23 cellular contexts compared by ENCODE assay signal in the genomic region with DNA sequence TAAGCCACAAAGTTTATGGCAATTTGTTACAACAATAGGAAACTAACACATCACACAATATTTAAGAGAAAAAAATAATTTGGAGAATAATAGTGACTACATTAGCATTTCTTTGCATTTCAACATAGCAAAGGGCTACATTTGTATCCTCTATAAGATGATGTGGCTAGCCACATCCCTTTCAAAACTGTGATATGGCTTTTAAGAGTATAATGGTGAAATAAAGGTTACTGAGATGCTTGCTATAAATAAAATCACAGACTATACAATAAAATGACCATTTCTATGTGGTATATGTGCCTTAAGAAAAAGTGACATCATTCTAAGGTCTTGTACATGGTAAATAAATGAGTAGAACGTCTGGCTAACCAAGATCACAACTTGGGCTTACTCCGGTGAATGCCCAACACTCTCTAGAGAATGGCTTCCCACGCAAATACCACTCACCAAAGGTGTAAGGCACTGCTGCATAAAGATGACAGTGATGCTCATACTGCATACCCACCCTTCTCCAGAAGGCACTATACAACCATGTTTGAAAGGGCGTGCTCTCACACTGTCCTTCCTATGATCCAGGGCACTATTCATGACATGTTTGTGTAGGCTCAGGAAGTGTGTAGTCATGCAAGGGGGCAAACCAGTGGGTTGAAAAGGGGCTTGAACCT.
DNase-seq lines count a peak whose midpoint lies in the region; ATAC-seq and TF ChIP-seq lines count a peak whose summit lies in the region.
"Had no signal": no experiment of that assay in that cellular context is flagged by ENCODE, and none has a peak within 500 bp of the region (broad histone marks: within the 10 kb centered on the region; RNA-seq: fewer than 3 reads in every experiment).

No MANE protein-coding gene starts in this region.

- peaks cover 60% of the 10 kb centered on the region for H3K36me3 Mint-ChIP-seq in activated naive CD8-positive, alpha-beta T cell treated with anti-CD3 and anti-CD28 coated beads, Interleukin-2, amount 10 ng/mL, durations not matched to agents 7 days and 5 days
- H3K36me3 Mint-ChIP-seq in activated naive CD8-positive, alpha-beta T cell treated with anti-CD3 and anti-CD28 coated beads for 36 hours, result peaks cover 15% of the 10 kb centered on the region
- H3K36me3 Mint-ChIP-seq in activated T-helper 1 cell treated with anti-CD3 and anti-CD28 coated beads, Interleukin-12 subunit alpha, Interleukin-12 subunit beta, Interleukin-2, Interleukin-4 antibody, amounts not matched to agents 30 ng/mL and 10 ng/mL and 1 ng/mL, durations not matched to agents 14 hours and 24 hours and 36 hours (ENCODE audit: low read depth), result peaks cover 14% of the 10 kb centered on the region
- peaks cover 0 to 43% (median 0%) of the 10 kb centered on the region in 5 donors for H3K36me3 Mint-ChIP-seq in naive thymus-derived CD4-positive, alpha-beta T cell

- WGBS in prostate gland, result 95% methylated on average over 4 of the region's 4 CpGs

- H3K27me3 ChIP-seq in naive thymus-derived CD4-positive, alpha-beta T cell (ENCODE audit: control insufficient read depth in 2 of 2, insufficient read depth in 2 of 2, low read length in 2 of 2), result no peaks in the 10 kb centered on the region
- peaks cover 0 to 8% of the 10 kb centered on the region in 2 donors for H3K27me3 ChIP-seq in left lung
- H3K27me3 ChIP-seq in prostate gland (replicated peaks; ENCODE audit: insufficient read depth), result no peaks in the 10 kb centered on the region

- CTCF ChIA-PET in naive thymus-derived CD4-positive, alpha-beta T cell (lab: Charles Lee), result interaction anchor here (2.5 kb wide), 1 partner anchor 14 kb away, joined by 12 read pairs; no protein-coding TSS in a partner anchor

- no peaks in the 10 kb centered on the region for H3K27me3 Mint-ChIP-seq in activated naive CD8-positive, alpha-beta T cell treated with anti-CD3 and anti-CD28 coated beads, Interleukin-2, amount 10 ng/mL, durations not matched to agents 7 days and 5 days
- H3K27me3 Mint-ChIP-seq in activated naive CD8-positive, alpha-beta T cell treated with anti-CD3 and anti-CD28 coated beads for 36 hours, result peaks cover 4% of the 10 kb centered on the region
- H3K27me3 Mint-ChIP-seq in activated T-helper 1 cell treated with anti-CD3 and anti-CD28 coated beads, Interleukin-12 subunit alpha, Interleukin-12 subunit beta, Interleukin-2, Interleukin-4 antibody, amounts not matched to agents 30 ng/mL and 10 ng/mL and 1 ng/mL, durations not matched to agents 14 hours and 24 hours and 36 hours (ENCODE audit: insufficient read depth), result peaks cover 4% of the 10 kb centered on the region
- H3K27me3 Mint-ChIP-seq in naive thymus-derived CD4-positive, alpha-beta T cell, result no peaks in the 10 kb centered on the region

- H3K4me3 ChIP-seq in naive thymus-derived CD4-positive, alpha-beta T cell (ENCODE audit: low read length), result no peak overlapping the region
- no peak overlapping the region for H3K4me3 ChIP-seq in left lung
- H3K4me3 ChIP-seq in prostate gland, result no peak overlapping the region
- H3K4me3 ChIP-seq: A549 had no signal

- H3K9me3 ChIP-seq in naive thymus-derived CD4-positive, alpha-beta T cell (ENCODE audit: control insufficient read depth in 2 of 3, low read length in 3 of 3), result no peaks in the 10 kb centered on the region
- H3K9me3 ChIP-seq in left lung (no peaks in the 10 kb centered on the region), prostate gland (no peaks in the 10 kb centered on the region)
- H3K9me3 ChIP-seq: A549, BE2C had no signal

- intact Hi-C loops in activated T-helper 1 cell treated with anti-CD3 and anti-CD28 coated beads, Interleukin-12 subunit alpha, Interleukin-12 subunit beta, Interleukin-2, Interleukin-4 antibody, amounts not matched to agents 30 ng/mL and 10 ng/mL and 1 ng/mL, durations not matched to agents 14 hours and 24 hours and 36 hours (cut with micrococcal nuclease), result no loop called here
- intact Hi-C loops in naive thymus-derived CD4-positive, alpha-beta T cell (cut with micrococcal nuclease), result loop anchor here in 1 of 2 donors (2.0 kb wide), 1 partner anchor 15 kb away; no protein-coding TSS in a partner anchor
- intact Hi-C loops in left lung (cut with DNase I), result no loop called here
- intact Hi-C loops in prostate gland (cut with DNase I), result no loop called here

- H3K27ac ChIP-seq in naive thymus-derived CD4-positive, alpha-beta T cell (ENCODE audit: low read depth, low read length), result no peak overlapping the region
- H3K27ac ChIP-seq in left lung, result no peak overlapping the region
- H3K27ac ChIP-seq in prostate gland, result no peak overlapping the region
- H3K27ac ChIP-seq: A549, KMS-11 had no signal

- H3K4me3 Mint-ChIP-seq in activated naive CD8-positive, alpha-beta T cell treated with anti-CD3 and anti-CD28 coated beads, Interleukin-2, amount 10 ng/mL, durations not matched to agents 7 days and 5 days, result peak overlapping the region; percentile 14
- no peak overlapping the region for H3K4me3 Mint-ChIP-seq in activated naive CD8-positive, alpha-beta T cell treated with anti-CD3 and anti-CD28 coated beads for 36 hours
- no peak overlapping the region for H3K4me3 Mint-ChIP-seq in activated T-helper 1 cell treated with anti-CD3 and anti-CD28 coated beads, Interleukin-12 subunit alpha, Interleukin-12 subunit beta, Interleukin-2, Interleukin-4 antibody, amounts not matched to agents 30 ng/mL and 10 ng/mL and 1 ng/mL, durations not matched to agents 14 hours and 24 hours and 36 hours
- H3K4me3 Mint-ChIP-seq in naive thymus-derived CD4-positive, alpha-beta T cell, result no peak overlapping the region

- POLR2A ChIA-PET in activated naive CD8-positive, alpha-beta T cell treated with anti-CD3 and anti-CD28 coated beads, Interleukin-2, amount 10 ng/mL, durations not matched to agents 7 days and 5 days (lab: Charles Lee), result interaction anchor here (1.0 to 1.6 kb wide), 4 partner anchors 14 to 287 kb away, joined by 3 to 7 read pairs (median 4); a partner anchor contains a TSS
- POLR2A ChIA-PET in naive thymus-derived CD4-positive, alpha-beta T cell (lab: Charles Lee), result interaction anchor here (0.6 kb wide), 2 partner anchors 14 to 303 kb away, joined by 4 read pairs; no protein-coding TSS in a partner anchor

- no peak for TF ChIP-seq CTCF in left lung (IDR thresholded peaks at IDR 0.05)
- no peak for TF ChIP-seq CTCF in prostate gland (IDR thresholded peaks at IDR 0.05)

- H3K9me3 Mint-ChIP-seq in activated naive CD8-positive, alpha-beta T cell treated with anti-CD3 and anti-CD28 coated beads, Interleukin-2, amount 10 ng/mL, durations not matched to agents 7 days and 5 days, result peaks cover 14% of the 10 kb centered on the region
- H3K9me3 Mint-ChIP-seq in activated naive CD8-positive, alpha-beta T cell treated with anti-CD3 and anti-CD28 coated beads for 36 hours, result peaks cover 4% of the 10 kb centered on the region
- H3K9me3 Mint-ChIP-seq in activated T-helper 1 cell treated with anti-CD3 and anti-CD28 coated beads, Interleukin-12 subunit alpha, Interleukin-12 subunit beta, Interleukin-2, Interleukin-4 antibody, amounts not matched to agents 30 ng/mL and 10 ng/mL and 1 ng/mL, durations not matched to agents 14 hours and 24 hours and 36 hours, result peaks cover 3% of the 10 kb centered on the region
- peaks cover 0 to 11% (median 4%) of the 10 kb centered on the region in 11 donors for H3K9me3 Mint-ChIP-seq in naive thymus-derived CD4-positive, alpha-beta T cell

- no peaks in the 10 kb centered on the region for H3K36me3 ChIP-seq in naive thymus-derived CD4-positive, alpha-beta T cell (ENCODE audit: control insufficient read depth in 2 of 3, insufficient read depth in 3 of 3, low read length in 3 of 3)
- H3K36me3 ChIP-seq in left lung (no peaks in the 10 kb centered on the region), prostate gland (no peaks in the 10 kb centered on the region)
- H3K36me3 ChIP-seq: BE2C had no signal

- peak; percentile 69 for ATAC-seq in activated naive CD8-positive, alpha-beta T cell treated with anti-CD3 and anti-CD28 coated beads, Interleukin-2, amount 10 ng/mL, durations not matched to agents 7 days and 5 days (ENCODE audit: low read depth)
- ATAC-seq in naive thymus-derived CD4-positive, alpha-beta T cell, result peak; percentile 31
- ATAC-seq in left lung (no peak), HG02852 (IDR thresholded peaks at IDR 0.05; ENCODE audit: unreplicated experiment) (no peak)
- ATAC-seq: Panc1 had no signal

- no peak for DNase-seq in activated naive CD8-positive, alpha-beta T cell treated with anti-CD3 and anti-CD28 coated beads, Interleukin-2, amount 10 ng/mL, durations not matched to agents 7 days and 5 days
- no peak for DNase-seq in activated naive CD8-positive, alpha-beta T cell treated with anti-CD3 and anti-CD28 coated beads for 36 hours
- no peak for DNase-seq in activated T-helper 1 cell treated with anti-CD3 and anti-CD28 coated beads, Interleukin-12 subunit alpha, Interleukin-12 subunit beta, Interleukin-2, Interleukin-4 antibody, amounts not matched to agents 30 ng/mL and 10 ng/mL and 1 ng/mL, durations not matched to agents 14 hours and 24 hours and 36 hours (ENCODE audit: low spot score)
- no peak for DNase-seq in naive thymus-derived CD4-positive, alpha-beta T cell
- no peak for DNase-seq in left lung
- no peak for DNase-seq in prostate gland (ENCODE audit: low spot score)
- DNase-seq: BE2C, EL, GF-D8, GOT3, HCEC 1CT, IMR-90, NCI-H1105, NCI-H146, NCI-H2029 treated with DMSO at 0.1 percent for 48 hours, NCI-H226, NCI-H510A treated with DMSO at 0.1 percent for 48 hours, NCI-H748 treated with DMSO at 0.1 percent for 48 hours, SIG-M5 had no signal

- TF ChIP-seq POLR2A in prostate gland (IDR thresholded peaks at IDR 0.05), result no peak

- H3K4me1 ChIP-seq in naive thymus-derived CD4-positive, alpha-beta T cell (ENCODE audit: control insufficient read depth in 2 of 2, insufficient read depth in 2 of 2, low read length in 2 of 2), result peaks cover 6 to 8% of the 10 kb centered on the region in 2 donors
- H3K4me1 ChIP-seq in left lung (no peaks in the 10 kb centered on the region), prostate gland (replicated peaks) (no peaks in the 10 kb centered on the region)
- H3K4me1 ChIP-seq: A549, BE2C had no signal

- H3K4me1 Mint-ChIP-seq in activated naive CD8-positive, alpha-beta T cell treated with anti-CD3 and anti-CD28 coated beads, Interleukin-2, amount 10 ng/mL, durations not matched to agents 7 days and 5 days, result peaks cover 63% of the 10 kb centered on the region
- H3K4me1 Mint-ChIP-seq in activated naive CD8-positive, alpha-beta T cell treated with anti-CD3 and anti-CD28 coated beads for 36 hours, result peaks cover 33% of the 10 kb centered on the region
- peaks cover 32% of the 10 kb centered on the region for H3K4me1 Mint-ChIP-seq in activated T-helper 1 cell treated with anti-CD3 and anti-CD28 coated beads, Interleukin-12 subunit alpha, Interleukin-12 subunit beta, Interleukin-2, Interleukin-4 antibody, amounts not matched to agents 30 ng/mL and 10 ng/mL and 1 ng/mL, durations not matched to agents 14 hours and 24 hours and 36 hours (ENCODE audit: low read depth)
- H3K4me1 Mint-ChIP-seq in naive thymus-derived CD4-positive, alpha-beta T cell, result peaks cover 1 to 53% (median 46%) of the 10 kb centered on the region in 7 donors

- H3K27ac Mint-ChIP-seq in activated naive CD8-positive, alpha-beta T cell treated with anti-CD3 and anti-CD28 coated beads, Interleukin-2, amount 10 ng/mL, durations not matched to agents 7 days and 5 days, result peak overlapping the region; percentile 81
- H3K27ac Mint-ChIP-seq in activated naive CD8-positive, alpha-beta T cell treated with anti-CD3 and anti-CD28 coated beads for 36 hours, result no peak overlapping the region
- H3K27ac Mint-ChIP-seq in activated T-helper 1 cell treated with anti-CD3 and anti-CD28 coated beads, Interleukin-12 subunit alpha, Interleukin-12 subunit beta, Interleukin-2, Interleukin-4 antibody, amounts not matched to agents 30 ng/mL and 10 ng/mL and 1 ng/mL, durations not matched to agents 14 hours and 24 hours and 36 hours, result peak overlapping the region; percentile 12
- peak overlapping the region in 2 of 9 donors; percentile 68 to 85 for H3K27ac Mint-ChIP-seq in naive thymus-derived CD4-positive, alpha-beta T cell

Comparison
In these comparisons a context has a peak if more than half of its experiments do, and no peak if none do; other contexts are left out.
1. ATAC-seq: peak in activated naive CD8-positive, alpha-beta T cell treated with anti-CD3 and anti-CD28 coated beads, Interleukin-2, amount 10 ng/mL, durations not matched to agents 7 days and 5 days (single experiment) and naive thymus-derived CD4-positive, alpha-beta T cell (single experiment); none in left lung (single experiment) and HG02852 (single experiment).